ENCODE assay signal across 1 cellular context in genomic region chr18:58015045-58015444, GRCh38.
TF ChIP-seq lines count a peak whose summit lies in the region.

No MANE protein-coding gene starts in this region.

TF ChIP-seq in GM12878, 131 proteins besides CTCF, POLR2A, EP300 and RAD21 (continues in another document):
- TF ChIP-seq, protein P1, sequence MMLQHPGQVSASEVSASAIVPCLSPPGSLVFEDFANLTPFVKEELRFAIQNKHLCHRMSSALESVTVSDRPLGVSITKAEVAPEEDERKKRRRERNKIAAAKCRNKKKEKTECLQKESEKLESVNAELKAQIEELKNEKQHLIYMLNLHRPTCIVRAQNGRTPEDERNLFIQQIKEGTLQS (IDR thresholded peaks at IDR 0.05; ENCODE audit: borderline replicate concordance, extremely low read depth, low read depth, low read length) = no peak
- TF ChIP-seq, protein P2, sequence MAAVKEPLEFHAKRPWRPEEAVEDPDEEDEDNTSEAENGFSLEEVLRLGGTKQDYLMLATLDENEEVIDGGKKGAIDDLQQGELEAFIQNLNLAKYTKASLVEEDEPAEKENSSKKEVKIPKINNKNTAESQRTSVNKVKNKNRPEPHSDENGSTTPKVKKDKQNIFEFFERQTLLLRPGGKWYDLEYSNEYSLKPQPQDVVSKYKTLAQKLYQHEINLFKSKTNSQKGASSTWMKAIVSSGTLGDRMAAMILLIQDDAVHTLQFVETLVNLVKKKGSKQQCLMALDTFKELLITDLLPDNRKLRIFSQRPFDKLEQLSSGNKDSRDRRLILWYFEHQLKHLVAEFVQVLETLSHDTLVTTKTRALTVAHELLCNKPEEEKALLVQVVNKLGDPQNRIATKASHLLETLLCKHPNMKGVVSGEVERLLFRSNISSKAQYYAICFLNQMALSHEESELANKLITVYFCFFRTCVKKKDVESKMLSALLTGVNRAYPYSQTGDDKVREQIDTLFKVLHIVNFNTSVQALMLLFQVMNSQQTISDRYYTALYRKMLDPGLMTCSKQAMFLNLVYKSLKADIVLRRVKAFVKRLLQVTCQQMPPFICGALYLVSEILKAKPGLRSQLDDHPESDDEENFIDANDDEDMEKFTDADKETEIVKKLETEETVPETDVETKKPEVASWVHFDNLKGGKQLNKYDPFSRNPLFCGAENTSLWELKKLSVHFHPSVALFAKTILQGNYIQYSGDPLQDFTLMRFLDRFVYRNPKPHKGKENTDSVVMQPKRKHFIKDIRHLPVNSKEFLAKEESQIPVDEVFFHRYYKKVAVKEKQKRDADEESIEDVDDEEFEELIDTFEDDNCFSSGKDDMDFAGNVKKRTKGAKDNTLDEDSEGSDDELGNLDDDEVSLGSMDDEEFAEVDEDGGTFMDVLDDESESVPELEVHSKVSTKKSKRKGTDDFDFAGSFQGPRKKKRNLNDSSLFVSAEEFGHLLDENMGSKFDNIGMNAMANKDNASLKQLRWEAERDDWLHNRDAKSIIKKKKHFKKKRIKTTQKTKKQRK (IDR thresholded peaks at IDR 0.05; ENCODE audit: low read depth, low read length) = no peak
- no peak for TF ChIP-seq NR2C2 (IDR thresholded peaks at IDR 0.05; ENCODE audit: borderline replicate concordance, control insufficient read depth, insufficient read length, low read depth)
- TF ChIP-seq BMI1 (IDR thresholded peaks at IDR 0.05; ENCODE audit: borderline replicate concordance) = peak; percentile 47; the same call in 1 of the 2 replicates
- peak; percentile 61; the same call in 1 of the 2 replicates for TF ChIP-seq PAX5 (IDR thresholded peaks at IDR 0.05; ENCODE audit: borderline replicate concordance, low read depth, low read length)
- TF ChIP-seq, protein P3, sequence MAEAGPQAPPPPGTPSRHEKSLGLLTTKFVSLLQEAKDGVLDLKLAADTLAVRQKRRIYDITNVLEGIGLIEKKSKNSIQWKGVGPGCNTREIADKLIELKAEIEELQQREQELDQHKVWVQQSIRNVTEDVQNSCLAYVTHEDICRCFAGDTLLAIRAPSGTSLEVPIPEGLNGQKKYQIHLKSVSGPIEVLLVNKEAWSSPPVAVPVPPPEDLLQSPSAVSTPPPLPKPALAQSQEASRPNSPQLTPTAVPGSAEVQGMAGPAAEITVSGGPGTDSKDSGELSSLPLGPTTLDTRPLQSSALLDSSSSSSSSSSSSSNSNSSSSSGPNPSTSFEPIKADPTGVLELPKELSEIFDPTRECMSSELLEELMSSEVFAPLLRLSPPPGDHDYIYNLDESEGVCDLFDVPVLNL (IDR thresholded peaks at IDR 0.05; ENCODE audit: low read depth, low read length) = no peak
- TF ChIP-seq NR2F1 (conservative IDR thresholded peaks at IDR 0.05) = 0 out of 2 replicates have a peak, but pooled peaks have one; percentile 26
- TF ChIP-seq MTA2 (IDR thresholded peaks at IDR 0.05; ENCODE audit: low read depth) = peak; percentile 76
- TF ChIP-seq TCF3 (IDR thresholded peaks at IDR 0.05; ENCODE audit: borderline replicate concordance, insufficient read depth, low read depth, low read length) = no peak
- peak in 1 of 2 experiments; percentile 18; a peak in 1 of 4 replicates for TF ChIP-seq ETV6 (conservative IDR thresholded peaks at IDR 0.05 in 1 of 2, IDR thresholded peaks at IDR 0.05 in 1 of 2; ENCODE audit: borderline replicate concordance in 1 of 2, low read depth in 1 of 2)
- no peak for TF ChIP-seq ZNF207 (IDR thresholded peaks at IDR 0.05; ENCODE audit: borderline replicate concordance)
- no peak for TF ChIP-seq SRF (IDR thresholded peaks at IDR 0.05; ENCODE audit: low read depth in 2 of 2, low read length in 2 of 2)
- no peak for TF ChIP-seq ZBTB4 (CRISPR knock-in tag; IDR thresholded peaks at IDR 0.05)
- TF ChIP-seq, protein P4, sequence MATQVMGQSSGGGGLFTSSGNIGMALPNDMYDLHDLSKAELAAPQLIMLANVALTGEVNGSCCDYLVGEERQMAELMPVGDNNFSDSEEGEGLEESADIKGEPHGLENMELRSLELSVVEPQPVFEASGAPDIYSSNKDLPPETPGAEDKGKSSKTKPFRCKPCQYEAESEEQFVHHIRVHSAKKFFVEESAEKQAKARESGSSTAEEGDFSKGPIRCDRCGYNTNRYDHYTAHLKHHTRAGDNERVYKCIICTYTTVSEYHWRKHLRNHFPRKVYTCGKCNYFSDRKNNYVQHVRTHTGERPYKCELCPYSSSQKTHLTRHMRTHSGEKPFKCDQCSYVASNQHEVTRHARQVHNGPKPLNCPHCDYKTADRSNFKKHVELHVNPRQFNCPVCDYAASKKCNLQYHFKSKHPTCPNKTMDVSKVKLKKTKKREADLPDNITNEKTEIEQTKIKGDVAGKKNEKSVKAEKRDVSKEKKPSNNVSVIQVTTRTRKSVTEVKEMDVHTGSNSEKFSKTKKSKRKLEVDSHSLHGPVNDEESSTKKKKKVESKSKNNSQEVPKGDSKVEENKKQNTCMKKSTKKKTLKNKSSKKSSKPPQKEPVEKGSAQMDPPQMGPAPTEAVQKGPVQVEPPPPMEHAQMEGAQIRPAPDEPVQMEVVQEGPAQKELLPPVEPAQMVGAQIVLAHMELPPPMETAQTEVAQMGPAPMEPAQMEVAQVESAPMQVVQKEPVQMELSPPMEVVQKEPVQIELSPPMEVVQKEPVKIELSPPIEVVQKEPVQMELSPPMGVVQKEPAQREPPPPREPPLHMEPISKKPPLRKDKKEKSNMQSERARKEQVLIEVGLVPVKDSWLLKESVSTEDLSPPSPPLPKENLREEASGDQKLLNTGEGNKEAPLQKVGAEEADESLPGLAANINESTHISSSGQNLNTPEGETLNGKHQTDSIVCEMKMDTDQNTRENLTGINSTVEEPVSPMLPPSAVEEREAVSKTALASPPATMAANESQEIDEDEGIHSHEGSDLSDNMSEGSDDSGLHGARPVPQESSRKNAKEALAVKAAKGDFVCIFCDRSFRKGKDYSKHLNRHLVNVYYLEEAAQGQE (IDR thresholded peaks at IDR 0.05; ENCODE audit: low read depth, low read length) = no peak
- peak; percentile 79 for TF ChIP-seq RUNX3 (IDR thresholded peaks at IDR 0.05; ENCODE audit: low read length)
- TF ChIP-seq, protein P5, sequence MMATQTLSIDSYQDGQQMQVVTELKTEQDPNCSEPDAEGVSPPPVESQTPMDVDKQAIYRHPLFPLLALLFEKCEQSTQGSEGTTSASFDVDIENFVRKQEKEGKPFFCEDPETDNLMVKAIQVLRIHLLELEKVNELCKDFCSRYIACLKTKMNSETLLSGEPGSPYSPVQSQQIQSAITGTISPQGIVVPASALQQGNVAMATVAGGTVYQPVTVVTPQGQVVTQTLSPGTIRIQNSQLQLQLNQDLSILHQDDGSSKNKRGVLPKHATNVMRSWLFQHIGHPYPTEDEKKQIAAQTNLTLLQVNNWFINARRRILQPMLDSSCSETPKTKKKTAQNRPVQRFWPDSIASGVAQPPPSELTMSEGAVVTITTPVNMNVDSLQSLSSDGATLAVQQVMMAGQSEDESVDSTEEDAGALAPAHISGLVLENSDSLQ (IDR thresholded peaks at IDR 0.05) = no peak
- TF ChIP-seq FOS (IDR thresholded peaks at IDR 0.05; ENCODE audit: borderline replicate concordance, extremely low read depth, insufficient read length) = no peak
- TF ChIP-seq E4F1 (IDR thresholded peaks at IDR 0.05; ENCODE audit: borderline replicate concordance, partially characterized antibody) = no peak
- TF ChIP-seq ZBTB33 (IDR thresholded peaks at IDR 0.05) = no peak
- no peak for TF ChIP-seq KAT2A (conservative IDR thresholded peaks at IDR 0.05; ENCODE audit: control insufficient read depth, low read depth, low read length)
- no peak for TF ChIP-seq NFXL1 (IDR thresholded peaks at IDR 0.05; ENCODE audit: borderline replicate concordance)
- no peak for TF ChIP-seq CHD1 (IDR thresholded peaks at IDR 0.05; ENCODE audit: low read depth, low read length)
- TF ChIP-seq STAT3 (IDR thresholded peaks at IDR 0.05; ENCODE audit: low read depth, low read length) = peak; percentile 59; the same call in 1 of the 2 replicates
- no peak for TF ChIP-seq CBX5 (IDR thresholded peaks at IDR 0.05; ENCODE audit: low read depth)
- TF ChIP-seq ZZZ3 (IDR thresholded peaks at IDR 0.05; ENCODE audit: control insufficient read depth, insufficient read length, low read depth) = no peak
- TF ChIP-seq MTA3 (IDR thresholded peaks at IDR 0.05; ENCODE audit: borderline replicate concordance, low read length) = no peak
- no peak for TF ChIP-seq BCL3 (IDR thresholded peaks at IDR 0.05; ENCODE audit: borderline replicate concordance, insufficient read depth, low read depth, low read length, poor library complexity, severe bottlenecking)
- TF ChIP-seq ZBTB40 (IDR thresholded peaks at IDR 0.05; ENCODE audit: borderline replicate concordance) = no peak
- TF ChIP-seq GABPA (IDR thresholded peaks at IDR 0.05; ENCODE audit: low read depth) = no peak
